1 cellular context compared by ENCODE assay signal in the genomic region with DNA sequence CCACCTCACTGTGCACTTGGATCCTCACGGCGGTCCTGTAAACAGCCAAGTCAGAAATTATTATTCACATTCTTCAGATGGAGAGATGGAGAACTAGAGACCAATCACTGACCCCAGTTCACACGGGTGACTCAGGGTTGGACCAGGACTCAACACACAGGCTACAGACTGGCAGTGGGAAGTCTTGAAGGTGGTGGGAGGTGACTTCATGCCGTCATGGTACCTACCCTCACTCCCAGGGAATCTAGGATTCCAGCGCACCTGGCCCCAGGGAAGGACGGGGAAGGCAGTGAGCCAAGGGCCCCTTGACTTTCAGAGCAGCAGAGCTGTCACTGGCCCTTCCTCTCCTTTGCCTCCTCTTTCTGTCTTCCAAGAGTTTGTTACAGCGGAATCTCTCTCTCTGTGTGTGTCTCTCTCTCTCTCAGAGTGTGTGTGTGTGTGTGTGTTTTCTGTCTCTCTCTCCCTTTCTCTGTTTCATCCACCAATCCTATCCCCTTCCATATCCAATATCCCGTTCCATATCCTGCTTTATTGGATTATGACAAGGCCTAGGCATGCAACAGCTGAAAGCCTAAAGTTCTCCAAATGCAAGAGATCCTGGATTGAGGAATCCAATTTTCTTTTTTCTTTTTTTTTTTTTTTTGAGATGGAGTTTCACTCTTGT.
TF ChIP-seq lines count a peak whose summit lies in the region.

No MANE protein-coding gene starts in this region.

TF ChIP-seq in H1, 55 proteins besides CTCF, POLR2A, EP300 and RAD21:
- TF ChIP-seq SP2 (IDR thresholded peaks at IDR 0.05; ENCODE audit: low read length) (no peak), CBX5 (IDR thresholded peaks at IDR 0.05; ENCODE audit: low read depth, low read length) (no peak), MAX (IDR thresholded peaks at IDR 0.05) (no peak), SIN3A (conservative IDR thresholded peaks at IDR 0.05 in 1 of 2, IDR thresholded peaks at IDR 0.05 in 1 of 2; ENCODE audit: low read depth in 1 of 2, low read length in 2 of 2) (no peak), RXRA (IDR thresholded peaks at IDR 0.05; ENCODE audit: insufficient read depth, low read depth, low read length) (no peak), TCF12 (IDR thresholded peaks at IDR 0.05; ENCODE audit: low read depth, low read length) (no peak), TAF7 (optimal IDR thresholded peaks at IDR 0.05; ENCODE audit: borderline replicate concordance, low read depth, low read length) (no peak), POLR2AphosphoS5 (IDR thresholded peaks at IDR 0.05; ENCODE audit: low read depth, low read length) (no peak), SUZ12 (IDR thresholded peaks at IDR 0.05; ENCODE audit: low read length) (no peak), HDAC2 (IDR thresholded peaks at IDR 0.05; ENCODE audit: borderline replicate concordance in 1 of 2, low read depth in 2 of 2, low read length in 2 of 2) (no peak)
